In genomic region chr7:131400833-131401593, GRCh38 we compare ENCODE assay signal across 12 cellular contexts.
DNase-seq lines count a peak whose midpoint lies in the region; ATAC-seq and TF ChIP-seq lines count a peak whose summit lies in the region.
"Had no signal": no experiment of that assay in that cellular context is flagged by ENCODE, and none has a peak within 500 bp of the region (broad histone marks: within the 10 kb centered on the region; RNA-seq: fewer than 3 reads in every experiment).

No MANE protein-coding gene starts in this region.

- H3K4me3 ChIP-seq in fibroblast of villous mesenchyme (ENCODE audit: low read depth, low read length) = no peak overlapping the region

- no peak for ATAC-seq in GM19324 (IDR thresholded peaks at IDR 0.05; ENCODE audit: low FRiP score, unreplicated experiment)
- ATAC-seq in GM19035 (IDR thresholded peaks at IDR 0.05; ENCODE audit: unreplicated experiment) = no peak
- ATAC-seq in HG03378 (IDR thresholded peaks at IDR 0.05; ENCODE audit: unreplicated experiment) = no peak

- no peak for TF ChIP-seq CTCF in fibroblast of villous mesenchyme (IDR thresholded peaks at IDR 0.05; ENCODE audit: insufficient read depth, low read depth, low read length)

- peak; percentile 20 for DNase-seq in AG20443 (ENCODE audit: low spot score)
- peak; percentile 23 for DNase-seq in OCI-M1 (lab: John Stamatoyannopoulos, UW)
- DNase-seq in fibroblast of villous mesenchyme (ENCODE audit: low read depth) = peak; percentile 78
- DNase-seq in pons (ENCODE audit: low spot score) = peak; percentile 61
- no peak for DNase-seq in stimulated activated CD4-positive, alpha-beta T cell treated with anti-CD3 and anti-CD28 coated beads, Interleukin-4, amount 100 ng/mL, for 24 hours
- DNase-seq: activated CD4-positive, alpha-beta memory T cell treated with anti-CD3 and anti-CD28 coated beads, Interleukin-2, amount 10 ng/mL, durations not matched to agents 7 days and 5 days; amygdala; stimulated activated naive CD4-positive, alpha-beta T cell; SW 1271 had no signal
